Comparison of ENCODE assay signal across 18 cellular contexts in the genomic region with DNA sequence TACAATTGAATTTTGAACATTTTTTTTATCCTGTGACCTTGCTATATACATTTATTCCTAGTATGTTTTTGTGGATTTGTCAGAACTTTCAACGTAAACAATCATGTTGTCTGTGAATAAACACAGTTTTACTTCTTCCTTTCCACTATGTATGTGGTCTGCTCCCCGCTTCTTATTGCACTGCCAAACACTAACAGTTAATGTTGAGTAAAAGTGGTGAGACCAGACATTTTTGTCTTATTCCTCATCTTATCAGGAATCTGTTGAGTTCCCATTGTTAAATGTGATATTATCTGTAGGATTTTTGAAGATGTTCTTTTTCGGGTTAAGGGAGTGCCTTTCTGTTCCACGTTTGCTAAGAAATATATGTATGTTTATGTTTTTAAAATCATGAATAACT. TPM values are rescaled to one million over a fixed set of nuclear protein-coding genes. Genes with fewer than 3 reads are reported as not detected.
A peak's percentile ranks its signal among the peaks of the same experiment; 100 is the strongest.
DNase-seq lines count a peak whose midpoint lies in the region; ATAC-seq, FAIRE-seq and TF ChIP-seq lines count a peak whose summit lies in the region.
"Had no signal": no experiment of that assay in that cellular context is flagged by ENCODE, and none has a peak within 500 bp of the region (broad histone marks: within the 10 kb centered on the region; RNA-seq: fewer than 3 reads in every experiment).

No MANE protein-coding gene starts in this region.

- in situ Hi-C loops in K562 (cut with MboI) = no loop called here

- H3K36me3 Mint-ChIP-seq in mesothelial cell of epicardium = peaks cover 48% of the 10 kb centered on the region

- TF ChIP-seq EP300 in K562 (IDR thresholded peaks at IDR 0.05; ENCODE audit: low read length) = no peak

- no peak for ATAC-seq in K562
- ATAC-seq in GM21390 (IDR thresholded peaks at IDR 0.05; ENCODE audit: unreplicated experiment) = no peak
- ATAC-seq in GM21737 (IDR thresholded peaks at IDR 0.05; ENCODE audit: unreplicated experiment) = no peak

- no peak overlapping the region for H2AFZ ChIP-seq in K562 (ENCODE audit: low read depth, low read length)

- H3K4me3 ChIP-seq in K562 = no peak overlapping the region
- H3K4me3 ChIP-seq: Peyer's patch had no signal

- peak overlapping the region; percentile 72 for H3K27ac Mint-ChIP-seq in mesothelial cell of epicardium
- H3K27ac Mint-ChIP-seq: H9 had no signal

- intact Hi-C loops in K562 (cut with micrococcal nuclease) = no loop called here

- no peaks in the 10 kb centered on the region for H3K9me1 ChIP-seq in K562 (ENCODE audit: control insufficient read depth, insufficient read depth, low read length)

- DNase-seq in AG08396 (ENCODE audit: low spot score) (peak; percentile 20), LHCN-M2 (ENCODE audit: low read depth) (peak; percentile 27), K562 (ENCODE audit: extremely low read depth in 1 of 4, low spot score in 3 of 4) (no peak), mesothelial cell of epicardium (ENCODE audit: low spot score in 2 of 2, unreplicated experiment in 2 of 2) (no peak)
- DNase-seq in activated effector memory CD4-positive, alpha-beta T cell treated with anti-CD3 and anti-CD28 coated beads, Interleukin-2, amount 50 U/mL, for 16 hours = no peak
- DNase-seq: 8988T, DMS53, H9, NCI-H1092, NCI-H1436 treated with DMSO at 0.1 percent for 48 hours, NCI-H1930, NCI-H524, NCI-H82, Peyer's patch, T-helper 1 cell had no signal

- H3K27me3 ChIP-seq in K562 (ENCODE audit: control insufficient read depth in 2 of 2, insufficient read depth in 2 of 2, low read length in 2 of 2) = no peaks in the 10 kb centered on the region
- H3K27me3 ChIP-seq: Peyer's patch had no signal

- peaks cover 33% of the 10 kb centered on the region for H3K4me1 Mint-ChIP-seq in mesothelial cell of epicardium

- H3K9me3 Mint-ChIP-seq in mesothelial cell of epicardium = peaks cover 8% of the 10 kb centered on the region

- CTCF ChIA-PET in K562 (lab: Yijun Ruan, JAX; ENCODE audit: low intra/inter-chr PET ratio) = no interaction called here

- TF ChIP-seq RAD21 in K562 (CRISPR knock-in tag; conservative IDR thresholded peaks at IDR 0.05 in 1 of 2, IDR thresholded peaks at IDR 0.05 in 1 of 2) = no peak

- H4K20me1 ChIP-seq in K562 (replicated peaks; ENCODE audit: control insufficient read depth, insufficient read depth, low read length) = no peaks in the 10 kb centered on the region

- H3K9ac ChIP-seq in K562 (ENCODE audit: insufficient read depth in 1 of 2, low read depth in 2 of 2, low read length in 2 of 2) = no peak overlapping the region

- FAIRE-seq in K562 (lab: Jason Lieb, UNC) = no peak

- H3K27ac ChIP-seq in K562 (ENCODE audit: extremely low read depth, low read depth, low read length) = no peak overlapping the region
- H3K27ac ChIP-seq: C4-2B, Peyer's patch had no signal

- H3K4me3 Mint-ChIP-seq in mesothelial cell of epicardium = no peak overlapping the region
- H3K4me3 Mint-ChIP-seq: H9 had no signal

- 64% methylated on average over 4 of the region's 4 CpGs for WGBS in K562 (ENCODE audit: insufficient coverage, low coverage, missing lambda C conversion rate)

- TF ChIP-seq POLR2A in K562 (conservative IDR thresholded peaks at IDR 0.05) = no peak

- no peaks in the 10 kb centered on the region for H3K79me2 ChIP-seq in K562 (ENCODE audit: control insufficient read depth, insufficient read depth, low read length)

- no peaks in the 10 kb centered on the region; a peak in 1 of 5 replicates for H3K4me1 ChIP-seq in K562 (replicated peaks in 1 of 2; ENCODE audit: control insufficient read depth in 2 of 2, insufficient read depth in 2 of 2, low read length in 2 of 2)

- no peak overlapping the region for H3K4me2 ChIP-seq in K562 (ENCODE audit: insufficient read depth, low read length)

- H3K36me3 ChIP-seq in K562 (ENCODE audit: control insufficient read depth, insufficient read depth, low read length) = no peaks in the 10 kb centered on the region

- no peak for TF ChIP-seq CTCF in K562 (IDR thresholded peaks at IDR 0.05 in 2 of 3, conservative IDR thresholded peaks at IDR 0.05 in 1 of 3; ENCODE audit: insufficient read depth in 2 of 3, low read depth in 1 of 3, low read length in 3 of 3)
- no peak for TF ChIP-seq CTCF in mesothelial cell of epicardium (IDR thresholded peaks at IDR 0.05; ENCODE audit: unreplicated experiment)

- BruUV-seq in K562 (replicated peaks; lab: Mats Ljungman, UMichigan) = no TSS peak

- no peaks in the 10 kb centered on the region for H3K9me3 ChIP-seq in K562 (replicated peaks; ENCODE audit: control insufficient read depth, insufficient read depth, low read depth, low read length)
- H3K9me3 ChIP-seq: Peyer's patch had no signal

- POLR2A ChIA-PET in K562 (lab: Yijun Ruan, JAX) = no interaction called here

- H3K27me3 Mint-ChIP-seq in mesothelial cell of epicardium (ENCODE audit: low read depth) = no peaks in the 10 kb centered on the region

TF ChIP-seq in K562, 482 proteins besides CTCF, POLR2A, EP300 and RAD21:
- TF ChIP-seq, protein P1, sequence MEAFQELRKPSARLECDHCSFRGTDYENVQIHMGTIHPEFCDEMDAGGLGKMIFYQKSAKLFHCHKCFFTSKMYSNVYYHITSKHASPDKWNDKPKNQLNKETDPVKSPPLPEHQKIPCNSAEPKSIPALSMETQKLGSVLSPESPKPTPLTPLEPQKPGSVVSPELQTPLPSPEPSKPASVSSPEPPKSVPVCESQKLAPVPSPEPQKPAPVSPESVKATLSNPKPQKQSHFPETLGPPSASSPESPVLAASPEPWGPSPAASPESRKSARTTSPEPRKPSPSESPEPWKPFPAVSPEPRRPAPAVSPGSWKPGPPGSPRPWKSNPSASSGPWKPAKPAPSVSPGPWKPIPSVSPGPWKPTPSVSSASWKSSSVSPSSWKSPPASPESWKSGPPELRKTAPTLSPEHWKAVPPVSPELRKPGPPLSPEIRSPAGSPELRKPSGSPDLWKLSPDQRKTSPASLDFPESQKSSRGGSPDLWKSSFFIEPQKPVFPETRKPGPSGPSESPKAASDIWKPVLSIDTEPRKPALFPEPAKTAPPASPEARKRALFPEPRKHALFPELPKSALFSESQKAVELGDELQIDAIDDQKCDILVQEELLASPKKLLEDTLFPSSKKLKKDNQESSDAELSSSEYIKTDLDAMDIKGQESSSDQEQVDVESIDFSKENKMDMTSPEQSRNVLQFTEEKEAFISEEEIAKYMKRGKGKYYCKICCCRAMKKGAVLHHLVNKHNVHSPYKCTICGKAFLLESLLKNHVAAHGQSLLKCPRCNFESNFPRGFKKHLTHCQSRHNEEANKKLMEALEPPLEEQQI (IDR thresholded peaks at IDR 0.05) = no peak
- TF ChIP-seq ZNF583 (CRISPR knock-in tag; IDR thresholded peaks at IDR 0.05) = no peak
- no peak for TF ChIP-seq GTF2E2 (tag; IDR thresholded peaks at IDR 0.05)
- TF ChIP-seq SOX6 (IDR thresholded peaks at IDR 0.05) = 0 out of 2 replicates have a peak, but pooled peaks have one; percentile 9
- no peak for TF ChIP-seq TCF7L2 (IDR thresholded peaks at IDR 0.05; ENCODE audit: low read depth, low read length)
- no peak for TF ChIP-seq ZFP30 (CRISPR knock-in tag; IDR thresholded peaks at IDR 0.05; ENCODE audit: borderline replicate concordance)
- no peak for TF ChIP-seq NFIC (IDR thresholded peaks at IDR 0.05)

RNA-seq across cellular contexts. Expression of gene CAMSAP2, which starts 45.9 kb away (rescaled TPM):
- total RNA-seq in LHCN-M2 (2014; rRNA removed) (30.8 and 35.2 TPM in 2 replicates), K562 (2014; rRNA removed) (2.7 and 2.9 TPM in 2 replicates), K562 (2014; rRNA removed; fragmentation: Illumina TruSeq; extraction: Trizol) (5.8 and 6.9 TPM in 2 replicates), K562 (2015; rRNA removed; fragmentation: Illumina TruSeq; extraction: Trizol) (7.4 and 7.5 TPM in 2 replicates), K562 (2021) (5.2 and 5.3 TPM in 2 replicates), mesothelial cell of epicardium (47.9 to 48.2 TPM (median 48.2 TPM) in 3 replicates)
- 10.9 TPM for polyA plus RNA-seq in LHCN-M2 (2012)
- total RNA-seq in K562 (2011; cell fraction: chromatin; rRNA removed; ENCODE audit: low replicate concordance) = 2.9 and 9.1 TPM in 2 replicates
- 0.83 and 1.1 TPM in 2 replicates for total RNA-seq in K562 (2011; cell fraction: nucleolus; rRNA removed)
- total RNA-seq in K562 (2011; cell fraction: nucleoplasm; rRNA removed) = 1.8 TPM in 2 replicates
- polyA plus RNA-seq in K562 (2011; rRNA removed) (2.7 and 3.3 TPM in 2 replicates), K562 (2014; fragmentation: Illumina TruSeq; extraction: Trizol) (4.8 and 5.9 TPM in 2 replicates), K562 (2014; fragmentation: Nextera tagmentation; extraction: Ambion mirVana) (1 to 10 TPM; 1.4 to 1.7 TPM), K562 (2014; rRNA removed) (2.5 and 3.3 TPM in 2 replicates)
- polyA plus RNA-seq in K562 (2011; cell fraction: cytosol; rRNA removed) = 0.37 and 1.0 TPM in 2 replicates
- polyA plus RNA-seq in K562 (2011; cell fraction: nucleus; rRNA removed) = 2.1 and 3.5 TPM in 2 replicates
- polyA plus RNA-seq in K562 (2012) = 3.5 and 3.7 TPM in 2 replicates
- 7.5 and 10.8 TPM in 2 replicates for polyA minus RNA-seq in K562 (2011; rRNA and poly(A)+ RNA removed)
- polyA minus RNA-seq in K562 (2011; cell fraction: cytosol; rRNA and poly(A)+ RNA removed) = 3.2 and 4.0 TPM in 2 replicates
- polyA minus RNA-seq in K562 (2011; cell fraction: nucleus; rRNA and poly(A)+ RNA removed) = 2.8 and 4.9 TPM in 2 replicates

Comparison
In these comparisons a context has a peak if more than half of its experiments do, and no peak if none do; other contexts are left out.
1. DNase-seq: peak in AG08396 (single experiment) and LHCN-M2 (single experiment); none in K562 (0 of 4), mesothelial cell of epicardium (0 of 2) and activated effector memory CD4-positive, alpha-beta T cell treated with anti-CD3 and anti-CD28 coated beads, Interleukin-2, amount 50 U/mL, for 16 hours (single experiment).